ENCODE assay signal across 1 cellular context in genomic region chr21:38733973-38734546, GRCh38.
TF ChIP-seq lines count a peak whose summit lies in the region.

No MANE protein-coding gene starts in this region.

TF ChIP-seq in HepG2, 621 proteins besides CTCF, POLR2A, EP300 and RAD21 (continued from another document and continues in another):
- TF ChIP-seq HMGXB3 (CRISPR knock-in tag; IDR thresholded peaks at IDR 0.05; ENCODE audit: borderline replicate concordance): 0 out of 2 replicates have a peak, but pooled peaks have one; percentile 38
- no peak for TF ChIP-seq ZNF816 (CRISPR knock-in tag; IDR thresholded peaks at IDR 0.05; ENCODE audit: borderline replicate concordance)
- no peak for TF ChIP-seq SNAPC5 (CRISPR knock-in tag; IDR thresholded peaks at IDR 0.05; ENCODE audit: borderline replicate concordance)
- TF ChIP-seq E2F5 (CRISPR knock-in tag; conservative IDR thresholded peaks at IDR 0.05): no peak
- TF ChIP-seq POLR2AphosphoS2 (IDR thresholded peaks at IDR 0.05; ENCODE audit: low read depth, low read length): no peak
- peak; percentile 12; the same call in 1 of the 2 replicates for TF ChIP-seq ARID4A (CRISPR knock-in tag; IDR thresholded peaks at IDR 0.05; ENCODE audit: borderline replicate concordance)
- TF ChIP-seq AFF4 (CRISPR knock-in tag; IDR thresholded peaks at IDR 0.05): no peak
- no peak; the same call in 1 of the 2 replicates for TF ChIP-seq SOX5 (CRISPR knock-in tag; IDR thresholded peaks at IDR 0.05; ENCODE audit: borderline replicate concordance)
- no peak for TF ChIP-seq SKIL (CRISPR knock-in tag; IDR thresholded peaks at IDR 0.05; ENCODE audit: borderline replicate concordance)
- TF ChIP-seq BRF2 (CRISPR knock-in tag; IDR thresholded peaks at IDR 0.05): no peak
- no peak for TF ChIP-seq ZBTB1 (CRISPR knock-in tag; IDR thresholded peaks at IDR 0.05; ENCODE audit: borderline replicate concordance)
- TF ChIP-seq SMC3 (IDR thresholded peaks at IDR 0.05; ENCODE audit: low read length): peak; percentile 90
- no peak for TF ChIP-seq TCF7 (IDR thresholded peaks at IDR 0.05; ENCODE audit: low read depth)
- TF ChIP-seq MED1 (CRISPR knock-in tag; IDR thresholded peaks at IDR 0.05): peak; percentile 59; the same call in 1 of the 2 replicates
- peak; percentile 61; the same call in 2 of the 3 replicates for TF ChIP-seq MXI1 (IDR thresholded peaks at IDR 0.05; ENCODE audit: borderline replicate concordance, low read depth, low read length)
- TF ChIP-seq ZNF891 (CRISPR knock-in tag; IDR thresholded peaks at IDR 0.05): no peak
- TF ChIP-seq SIN3B (IDR thresholded peaks at IDR 0.05; ENCODE audit: low read length): no peak
- TF ChIP-seq HOMEZ (CRISPR knock-in tag; IDR thresholded peaks at IDR 0.05; ENCODE audit: low read depth): 0 out of 2 replicates have a peak, but pooled peaks have one; percentile 31
- no peak for TF ChIP-seq BATF2 (CRISPR knock-in tag; IDR thresholded peaks at IDR 0.05)
- TF ChIP-seq ZKSCAN8 (CRISPR knock-in tag; IDR thresholded peaks at IDR 0.05; ENCODE audit: borderline replicate concordance): no peak
- TF ChIP-seq ZBTB21 (CRISPR knock-in tag; IDR thresholded peaks at IDR 0.05): no peak
- no peak for TF ChIP-seq NFRKB (IDR thresholded peaks at IDR 0.05)
- TF ChIP-seq KDM2A (CRISPR knock-in tag; IDR thresholded peaks at IDR 0.05; ENCODE audit: borderline replicate concordance, low read depth): peak; percentile 61; the same call in 1 of the 2 replicates
- 0 out of 2 replicates have a peak, but pooled peaks have one; percentile 40 for TF ChIP-seq HINFP (CRISPR knock-in tag; IDR thresholded peaks at IDR 0.05; ENCODE audit: low read depth)
- no peak for TF ChIP-seq CHD4 (IDR thresholded peaks at IDR 0.05; ENCODE audit: borderline replicate concordance, low read length)
- TF ChIP-seq JUND (CRISPR knock-in tag; IDR thresholded peaks at IDR 0.05): no peak
- no peak for TF ChIP-seq NFE2L1 (CRISPR knock-in tag; IDR thresholded peaks at IDR 0.05; ENCODE audit: borderline replicate concordance)
